9 cellular contexts compared by ENCODE assay signal in the genomic region with DNA sequence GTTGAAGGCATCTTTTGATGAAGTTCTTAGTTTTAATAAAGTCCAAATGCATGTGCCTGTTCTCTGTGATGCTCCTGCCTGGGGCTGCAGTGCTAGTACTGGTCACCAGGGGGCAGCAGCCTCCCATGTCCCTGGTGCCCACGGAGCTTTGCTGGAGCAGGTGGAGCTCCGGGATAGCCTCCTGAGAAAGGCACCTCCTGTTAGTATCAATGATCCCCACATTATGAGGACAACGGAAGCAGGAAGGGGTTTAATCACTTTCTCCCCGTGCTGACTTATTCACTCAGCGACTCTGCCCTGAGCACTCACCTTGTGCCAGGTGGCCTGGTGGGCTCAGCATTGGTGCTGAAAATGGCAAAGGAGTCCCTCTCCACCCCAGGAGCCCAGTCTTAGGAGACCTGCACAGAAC.
DNase-seq lines count a peak whose midpoint lies in the region; ATAC-seq and TF ChIP-seq lines count a peak whose summit lies in the region.
"Had no signal": no experiment of that assay in that cellular context is flagged by ENCODE, and none has a peak within 500 bp of the region (broad histone marks: within the 10 kb centered on the region; RNA-seq: fewer than 3 reads in every experiment).

No MANE protein-coding gene starts in this region.

- no peaks in the 10 kb centered on the region for H3K27me3 ChIP-seq in kidney epithelial cell (ENCODE audit: control insufficient read depth, insufficient read depth, low read length)

- TF ChIP-seq CTCF in WTC11 (IDR thresholded peaks at IDR 0.05) (peak; percentile 99), cardiac fibroblast (IDR thresholded peaks at IDR 0.05; ENCODE audit: low read depth, low read length) (peak; percentile 100), kidney epithelial cell (IDR thresholded peaks at IDR 0.05; ENCODE audit: insufficient read depth, low read length, poor library complexity, severe bottlenecking) (peak; percentile 99)

- H3K36me3 ChIP-seq in kidney epithelial cell (ENCODE audit: control insufficient read depth, insufficient read depth, low read length), result no peaks in the 10 kb centered on the region

- no peak overlapping the region for H3K4me3 Mint-ChIP-seq in WTC11

- peak; percentile 92 for ATAC-seq in WTC11
- no peak for ATAC-seq in HG03457 (IDR thresholded peaks at IDR 0.05; ENCODE audit: unreplicated experiment)

- peaks cover 14% of the 10 kb centered on the region for H3K36me3 Mint-ChIP-seq in WTC11

- H3K27me3 Mint-ChIP-seq in WTC11 (ENCODE audit: low read depth), result no peaks in the 10 kb centered on the region; the same call in 1 of the 2 replicates

- DNase-seq in SHP77 (lab: John Stamatoyannopoulos, UW), result peak; percentile 11 to 18
- DNase-seq in SHP77 treated with DMSO at 0.1 percent for 48 hours (lab: John Stamatoyannopoulos, UW), result no peak
- peak; percentile 19 for DNase-seq in NCI-H1092 treated with DMSO at 0.1 percent for 48 hours (lab: John Stamatoyannopoulos, UW)
- peak; percentile 83 for DNase-seq in WTC11 (ENCODE audit: low spot score)
- DNase-seq in cardiac fibroblast (ENCODE audit: low read depth in 2 of 2), result peak; percentile 61 to 65
- no peak for DNase-seq in kidney epithelial cell (ENCODE audit: low read depth)
- peak; percentile 78 for DNase-seq in stimulated activated CD4-positive, alpha-beta T cell treated with anti-CD3 and anti-CD28 coated beads, Interleukin-4, amount 100 ng/mL, for 1 hour

- POLR2A ChIA-PET in WTC11 (lab: Charles Lee), result no interaction called here

- peak overlapping the region; percentile 81 for H3K27ac Mint-ChIP-seq in WTC11

- CTCF ChIA-PET in WTC11 (lab: Charles Lee), result interaction anchor here (0.5 to 3.6 kb wide), 31 partner anchors 9 to 441 kb away, joined by 3 to 35 read pairs (median 5); a partner anchor contains a TSS

- peaks cover 3% of the 10 kb centered on the region for H3K4me1 Mint-ChIP-seq in WTC11

- H3K4me3 ChIP-seq in cardiac fibroblast (replicated peaks in 1 of 2; ENCODE audit: low read depth in 2 of 2, low read length in 2 of 2), result no peak overlapping the region
- no peak overlapping the region for H3K4me3 ChIP-seq in kidney epithelial cell (ENCODE audit: low read depth, low read length)
- H3K4me3 ChIP-seq: skin epidermis had no signal

- peaks cover 3% of the 10 kb centered on the region for H3K9me3 Mint-ChIP-seq in WTC11

TF ChIP-seq in WTC11, 78 proteins besides CTCF, POLR2A, EP300 and RAD21:
- TF ChIP-seq, protein P1, sequence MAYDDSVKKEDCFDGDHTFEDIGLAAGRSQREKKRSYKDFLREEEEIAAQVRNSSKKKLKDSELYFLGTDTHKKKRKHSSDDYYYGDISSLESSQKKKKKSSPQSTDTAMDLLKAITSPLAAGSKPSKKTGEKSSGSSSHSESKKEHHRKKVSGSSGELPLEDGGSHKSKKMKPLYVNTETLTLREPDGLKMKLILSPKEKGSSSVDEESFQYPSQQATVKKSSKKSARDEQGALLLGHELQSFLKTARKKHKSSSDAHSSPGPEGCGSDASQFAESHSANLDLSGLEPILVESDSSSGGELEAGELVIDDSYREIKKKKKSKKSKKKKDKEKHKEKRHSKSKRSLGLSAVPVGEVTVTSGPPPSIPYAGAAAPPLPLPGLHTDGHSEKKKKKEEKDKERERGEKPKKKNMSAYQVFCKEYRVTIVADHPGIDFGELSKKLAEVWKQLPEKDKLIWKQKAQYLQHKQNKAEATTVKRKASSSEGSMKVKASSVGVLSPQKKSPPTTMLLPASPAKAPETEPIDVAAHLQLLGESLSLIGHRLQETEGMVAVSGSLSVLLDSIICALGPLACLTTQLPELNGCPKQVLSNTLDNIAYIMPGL (CRISPR knock-in tag; IDR thresholded peaks at IDR 0.05), result no peak
- TF ChIP-seq ESRRA (CRISPR knock-in tag; IDR thresholded peaks at IDR 0.05; ENCODE audit: borderline replicate concordance), result no peak
- TF ChIP-seq FOXK1 (CRISPR knock-in tag; IDR thresholded peaks at IDR 0.05), result no peak
- no peak for TF ChIP-seq TP53 (CRISPR knock-in tag; IDR thresholded peaks at IDR 0.05)
- TF ChIP-seq MYBL2 (CRISPR knock-in tag; IDR thresholded peaks at IDR 0.05), result no peak
- TF ChIP-seq GRHL2 (CRISPR knock-in tag; IDR thresholded peaks at IDR 0.05; ENCODE audit: insufficient replicate concordance, severe bottlenecking), result no peak
- TF ChIP-seq, protein P2, sequence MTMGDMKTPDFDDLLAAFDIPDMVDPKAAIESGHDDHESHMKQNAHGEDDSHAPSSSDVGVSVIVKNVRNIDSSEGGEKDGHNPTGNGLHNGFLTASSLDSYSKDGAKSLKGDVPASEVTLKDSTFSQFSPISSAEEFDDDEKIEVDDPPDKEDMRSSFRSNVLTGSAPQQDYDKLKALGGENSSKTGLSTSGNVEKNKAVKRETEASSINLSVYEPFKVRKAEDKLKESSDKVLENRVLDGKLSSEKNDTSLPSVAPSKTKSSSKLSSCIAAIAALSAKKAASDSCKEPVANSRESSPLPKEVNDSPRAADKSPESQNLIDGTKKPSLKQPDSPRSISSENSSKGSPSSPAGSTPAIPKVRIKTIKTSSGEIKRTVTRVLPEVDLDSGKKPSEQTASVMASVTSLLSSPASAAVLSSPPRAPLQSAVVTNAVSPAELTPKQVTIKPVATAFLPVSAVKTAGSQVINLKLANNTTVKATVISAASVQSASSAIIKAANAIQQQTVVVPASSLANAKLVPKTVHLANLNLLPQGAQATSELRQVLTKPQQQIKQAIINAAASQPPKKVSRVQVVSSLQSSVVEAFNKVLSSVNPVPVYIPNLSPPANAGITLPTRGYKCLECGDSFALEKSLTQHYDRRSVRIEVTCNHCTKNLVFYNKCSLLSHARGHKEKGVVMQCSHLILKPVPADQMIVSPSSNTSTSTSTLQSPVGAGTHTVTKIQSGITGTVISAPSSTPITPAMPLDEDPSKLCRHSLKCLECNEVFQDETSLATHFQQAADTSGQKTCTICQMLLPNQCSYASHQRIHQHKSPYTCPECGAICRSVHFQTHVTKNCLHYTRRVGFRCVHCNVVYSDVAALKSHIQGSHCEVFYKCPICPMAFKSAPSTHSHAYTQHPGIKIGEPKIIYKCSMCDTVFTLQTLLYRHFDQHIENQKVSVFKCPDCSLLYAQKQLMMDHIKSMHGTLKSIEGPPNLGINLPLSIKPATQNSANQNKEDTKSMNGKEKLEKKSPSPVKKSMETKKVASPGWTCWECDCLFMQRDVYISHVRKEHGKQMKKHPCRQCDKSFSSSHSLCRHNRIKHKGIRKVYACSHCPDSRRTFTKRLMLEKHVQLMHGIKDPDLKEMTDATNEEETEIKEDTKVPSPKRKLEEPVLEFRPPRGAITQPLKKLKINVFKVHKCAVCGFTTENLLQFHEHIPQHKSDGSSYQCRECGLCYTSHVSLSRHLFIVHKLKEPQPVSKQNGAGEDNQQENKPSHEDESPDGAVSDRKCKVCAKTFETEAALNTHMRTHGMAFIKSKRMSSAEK (CRISPR knock-in tag; IDR thresholded peaks at IDR 0.05; ENCODE audit: borderline replicate concordance), result no peak

Comparison
In these comparisons a context has a peak if more than half of its experiments do, and no peak if none do; other contexts are left out.
1. DNase-seq: peak in SHP77 (2 of 2), NCI-H1092 treated with DMSO at 0.1 percent for 48 hours (single experiment), WTC11 (single experiment), cardiac fibroblast (2 of 2) and stimulated activated CD4-positive, alpha-beta T cell treated with anti-CD3 and anti-CD28 coated beads, Interleukin-4, amount 100 ng/mL, for 1 hour (single experiment); none in SHP77 treated with DMSO at 0.1 percent for 48 hours (single experiment) and kidney epithelial cell (single experiment).
2. Peak in every context shown above with its lines, with median percentiles within 50 percentile points of each other: CTCF ChIP-seq.